Comparison of ENCODE assay signal across 12 cellular contexts in the genomic region with DNA sequence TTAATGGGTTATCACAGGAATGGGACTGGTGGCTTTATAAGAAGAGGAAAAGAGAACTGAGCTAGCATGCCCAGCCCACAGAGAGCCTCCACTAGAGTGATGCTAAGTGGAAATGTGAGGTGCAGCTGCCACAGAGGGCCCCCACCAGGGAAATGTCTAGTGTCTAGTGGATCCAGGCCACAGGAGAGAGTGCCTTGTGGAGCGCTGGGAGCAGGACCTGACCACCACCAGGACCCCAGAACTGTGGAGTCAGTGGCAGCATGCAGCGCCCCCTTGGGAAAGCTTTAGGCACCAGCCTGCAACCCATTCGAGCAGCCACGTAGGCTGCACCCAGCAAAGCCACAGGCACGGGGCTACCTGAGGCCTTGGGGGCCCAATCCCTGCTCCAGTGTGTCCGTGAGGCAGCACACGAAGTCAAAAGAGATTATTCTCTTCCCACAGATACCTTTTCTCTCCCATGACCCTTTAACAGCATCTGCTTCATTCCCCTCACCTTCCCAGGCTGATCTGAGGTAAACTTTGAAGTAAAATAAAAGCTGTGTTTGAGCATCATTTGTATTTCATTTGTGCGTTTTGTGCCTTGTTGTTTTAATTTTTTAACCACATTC. TPM values are rescaled to one million over a fixed set of nuclear protein-coding genes. Genes with fewer than 3 reads are reported as not detected.
DNase-seq lines count a peak whose midpoint lies in the region; ATAC-seq and TF ChIP-seq lines count a peak whose summit lies in the region.
"Had no signal": no experiment of that assay in that cellular context is flagged by ENCODE, and none has a peak within 500 bp of the region (broad histone marks: within the 10 kb centered on the region; RNA-seq: fewer than 3 reads in every experiment).

No MANE protein-coding gene starts in this region.

- ATAC-seq in HG03095 (IDR thresholded peaks at IDR 0.05; ENCODE audit: unreplicated experiment) = no peak

- DNase-seq in A673 (ENCODE audit: low spot score) (peak; percentile 15), GM20000 (ENCODE audit: low spot score) (no peak), iPS-NIHi7 (ENCODE audit: extremely low spot score) (peak; percentile 62), NCI-H146 treated with DMSO at 0.1 percent for 48 hours (lab: John Stamatoyannopoulos, UW; ENCODE audit: unreplicated experiment) (no peak), uterus (no peak), AML-193 (lab: John Stamatoyannopoulos, UW) (no peak)
- DNase-seq in activated T-cell treated with anti-CD3 and anti-CD28 coated beads, Interleukin-2, amount 50 U/mL, for 48 hours = peak; percentile 68 to 71
- DNase-seq: C1 segment of cervical spinal cord, esophagus squamous epithelium, GOT3 had no signal

- CTCF ChIA-PET in A673 (lab: Charles Lee) = interaction anchor here (0.9 to 1.2 kb wide), 2 partner anchors 23 to 25 kb away, joined by 3 read pairs; no protein-coding TSS in a partner anchor

- H3K4me3 ChIP-seq in A673 (ENCODE audit: low read depth, low read length, poor library complexity, severe bottlenecking) = no peak overlapping the region
- H3K4me3 ChIP-seq in uterus = no peak overlapping the region

- POLR2A ChIA-PET in A673 (lab: Charles Lee; ENCODE audit: low non-redundant PET) = no interaction called here

- TF ChIP-seq CTCF in A673 (conservative IDR thresholded peaks at IDR 0.05; ENCODE audit: low read depth, low read length) (peak; percentile 49), GM20000 (IDR thresholded peaks at IDR 0.05; ENCODE audit: extremely low read depth, missing control alignments) (peak; percentile 22), uterus (IDR thresholded peaks at IDR 0.05) (no peak)

- H3K27me3 ChIP-seq in A673 (replicated peaks; ENCODE audit: insufficient read depth, low read depth, low read length, poor library complexity) (no peaks in the 10 kb centered on the region), uterus (no peaks in the 10 kb centered on the region)
- H3K27me3 ChIP-seq: esophagus squamous epithelium had no signal

- peaks cover 13% of the 10 kb centered on the region for H3K36me3 ChIP-seq in A673 (ENCODE audit: insufficient read depth, low read length, poor library complexity, severe bottlenecking)
- no peaks in the 10 kb centered on the region for H3K36me3 ChIP-seq in uterus

- intact Hi-C loops in A673 (cut with micrococcal nuclease; ENCODE audit: unreplicated experiment) (no loop called here), uterus (cut with DNase I; ENCODE audit: low total_unique reads) (no loop called here)

- no peak overlapping the region for H3K27ac ChIP-seq in A673 (ENCODE audit: low read depth, low read length, poor library complexity, severe bottlenecking)
- H3K27ac ChIP-seq in uterus = peak overlapping the region in 1 of 2 donors; percentile 100
- H3K27ac ChIP-seq: parathyroid adenoma had no signal

- no TSS peak for BruUV-seq in A673 (replicated peaks; lab: Mats Ljungman, UMichigan)

- H3K4me1 ChIP-seq in A673 (ENCODE audit: insufficient read depth, low read length, poor library complexity, severe bottlenecking) (peaks cover 8% of the 10 kb centered on the region), uterus (peaks cover 0 to 11% of the 10 kb centered on the region in 2 donors)
- H3K4me1 ChIP-seq: parathyroid adenoma had no signal

- no peak for TF ChIP-seq POLR2A in uterus (IDR thresholded peaks at IDR 0.05)

- H3K9me3 ChIP-seq in A673 (ENCODE audit: low read depth, low read length, poor library complexity, severe bottlenecking) (no peaks in the 10 kb centered on the region), uterus (no peaks in the 10 kb centered on the region)
- H3K9me3 ChIP-seq: esophagus squamous epithelium had no signal

RNA-seq across cellular contexts. Expression of gene HLA-E, which starts 4.4 kb away (rescaled TPM):
- total RNA-seq in A673 (2021) = 36.9 and 41.1 TPM in 2 replicates
- total RNA-seq in uterus = 100 to 1,000 TPM; 207 to 628 (median 416) TPM

Comparison
In these comparisons a context has a peak if more than half of its experiments do, and no peak if none do; other contexts are left out.
1. DNase-seq: peak in A673 (single experiment), activated T-cell treated with anti-CD3 and anti-CD28 coated beads, Interleukin-2, amount 50 U/mL, for 48 hours (2 of 2) and iPS-NIHi7 (single experiment); none in GM20000 (single experiment), NCI-H146 treated with DMSO at 0.1 percent for 48 hours (single experiment), uterus (0 of 2) and AML-193 (0 of 2).
2. CTCF ChIP-seq: peak in A673 (single experiment) and GM20000 (single experiment); none in uterus (0 of 4).